18 cellular contexts compared by ENCODE assay signal in genomic region chr6:56144538-56145324, GRCh38.
DNase-seq lines count a peak whose midpoint lies in the region; ATAC-seq and TF ChIP-seq lines count a peak whose summit lies in the region.
"Had no signal": no experiment of that assay in that cellular context is flagged by ENCODE, and none has a peak within 500 bp of the region (broad histone marks: within the 10 kb centered on the region; RNA-seq: fewer than 3 reads in every experiment).

No MANE protein-coding gene starts in this region.

- peak; percentile 8 for DNase-seq in BJ (ENCODE audit: low read depth)
- peak; percentile 31 for DNase-seq in NCI-H226
- peak; percentile 24 for DNase-seq in choroid plexus epithelial cell (ENCODE audit: low read depth)
- peak; percentile 53 for DNase-seq in osteoblast (ENCODE audit: insufficient read length, low spot score, missing footprints)
- DNase-seq in CD4-positive, alpha-beta memory T cell, result no peak
- no peak for DNase-seq in pons (ENCODE audit: low spot score)
- DNase-seq in NCI-H446 treated with DMSO at 0.1 percent for 48 hours (lab: John Stamatoyannopoulos, UW), result no peak
- DNase-seq: activated CD4-positive, alpha-beta T cell treated with anti-CD3 and anti-CD28 coated beads, Interleukin-2, amount 50 U/mL, for 48 hours; GF-D8; GOT3; heart left ventricle; left colon; NCI-H187; NCI-H774 had no signal

- peak overlapping the region; percentile 59 for H3K4me2 ChIP-seq in osteoblast (ENCODE audit: insufficient read depth, low read length)

- peak overlapping the region; percentile 85 for H3K27ac ChIP-seq in osteoblast (ENCODE audit: low read depth, low read length)
- H3K27ac ChIP-seq in CD4-positive, alpha-beta memory T cell (ENCODE audit: low read depth, low read length), result no peak overlapping the region
- H3K27ac ChIP-seq: heart left ventricle had no signal

- no peak for ATAC-seq in GM18858 (IDR thresholded peaks at IDR 0.05; ENCODE audit: unreplicated experiment)
- ATAC-seq: heart left ventricle, left colon, Right ventricle myocardium inferior had no signal

- H3K4me3 ChIP-seq in BJ (ENCODE audit: low read depth, low read length), result no peak overlapping the region
- no peak overlapping the region for H3K4me3 ChIP-seq in choroid plexus epithelial cell (ENCODE audit: low read depth, low read length)
- H3K4me3 ChIP-seq in osteoblast (ENCODE audit: insufficient read depth, low read length), result peak overlapping the region; percentile 45
- no peak overlapping the region for H3K4me3 ChIP-seq in CD4-positive, alpha-beta memory T cell (ENCODE audit: low read length in 2 of 2)
- H3K4me3 ChIP-seq: ascending aorta, heart left ventricle, tibial nerve had no signal

- H3K36me3 ChIP-seq in BJ (ENCODE audit: control insufficient read depth, insufficient read depth, low read length) (no peaks in the 10 kb centered on the region), osteoblast (ENCODE audit: insufficient read depth, low read length) (no peaks in the 10 kb centered on the region)
- no peaks in the 10 kb centered on the region for H3K36me3 ChIP-seq in CD4-positive, alpha-beta memory T cell (ENCODE audit: insufficient read depth, low read length)

- no peaks in the 10 kb centered on the region for H3K4me1 Mint-ChIP-seq in CD4-positive, alpha-beta memory T cell

- no peaks in the 10 kb centered on the region for H3K27me3 ChIP-seq in BJ (ENCODE audit: control insufficient read depth, insufficient read depth, low read length)
- H3K27me3 ChIP-seq in osteoblast (ENCODE audit: insufficient read depth, low read length), result no peaks in the 10 kb centered on the region
- H3K27me3 ChIP-seq in CD4-positive, alpha-beta memory T cell (ENCODE audit: insufficient read depth, low read length), result no peaks in the 10 kb centered on the region
- H3K27me3 ChIP-seq: ascending aorta, heart left ventricle, tibial nerve had no signal

- no peak overlapping the region for H3K27ac Mint-ChIP-seq in CD4-positive, alpha-beta memory T cell

- H3K4me1 ChIP-seq in osteoblast (ENCODE audit: insufficient read depth, low read length), result peaks cover 30% of the 10 kb centered on the region
- H3K4me1 ChIP-seq in CD4-positive, alpha-beta memory T cell (ENCODE audit: insufficient read depth, low read length), result no peaks in the 10 kb centered on the region

- no peak overlapping the region for H3K4me3 Mint-ChIP-seq in CD4-positive, alpha-beta memory T cell

- H3K79me2 ChIP-seq in osteoblast (ENCODE audit: insufficient read depth, low read length), result no peaks in the 10 kb centered on the region

- H3K27me3 Mint-ChIP-seq in CD4-positive, alpha-beta memory T cell, result no peaks in the 10 kb centered on the region

- H4K20me1 ChIP-seq in osteoblast (ENCODE audit: insufficient read depth, low read length), result no peaks in the 10 kb centered on the region

- intact Hi-C loops in CD4-positive, alpha-beta memory T cell (cut with micrococcal nuclease), result no loop called here

- H3K9me3 ChIP-seq in osteoblast (ENCODE audit: low read depth, low read length), result no peaks in the 10 kb centered on the region
- no peaks in the 10 kb centered on the region for H3K9me3 ChIP-seq in CD4-positive, alpha-beta memory T cell (ENCODE audit: control insufficient read depth in 1 of 2, low read length in 2 of 2)
- H3K9me3 ChIP-seq: ascending aorta, heart left ventricle, tibial nerve had no signal

- POLR2A ChIA-PET in BJ (lab: Charles Lee), result no interaction called here
- POLR2A ChIA-PET in CD4-positive, alpha-beta memory T cell (lab: Charles Lee; ENCODE audit: partially characterized antibody), result no interaction called here

- H3K36me3 Mint-ChIP-seq in CD4-positive, alpha-beta memory T cell, result no peaks in the 10 kb centered on the region

- H2AFZ ChIP-seq in osteoblast (ENCODE audit: low read length), result peak overlapping the region; percentile 36

- TF ChIP-seq CTCF in BJ (IDR thresholded peaks at IDR 0.05; ENCODE audit: insufficient read depth, low read depth, low read length), result no peak
- no peak for TF ChIP-seq CTCF in choroid plexus epithelial cell (conservative IDR thresholded peaks at IDR 0.05; ENCODE audit: low read depth, low read length)
- TF ChIP-seq CTCF in osteoblast (IDR thresholded peaks at IDR 0.05; ENCODE audit: extremely low read depth, low read depth, low read length), result no peak

- CTCF ChIA-PET in BJ (lab: Yijun Ruan, JAX), result no interaction called here
- CTCF ChIA-PET in CD4-positive, alpha-beta memory T cell (lab: Charles Lee; ENCODE audit: partially characterized antibody), result no interaction called here

- H3K9me3 Mint-ChIP-seq in CD4-positive, alpha-beta memory T cell, result peaks cover 0 to 29% (median 9%) of the 10 kb centered on the region in 8 donors

Comparison
In these comparisons a context has a peak if more than half of its experiments do, and no peak if none do; other contexts are left out.
1. DNase-seq: peak in BJ (single experiment), NCI-H226 (single experiment), choroid plexus epithelial cell (single experiment) and osteoblast (single experiment); none in CD4-positive, alpha-beta memory T cell (0 of 5), pons (single experiment) and NCI-H446 treated with DMSO at 0.1 percent for 48 hours (single experiment).